In the genomic region with DNA sequence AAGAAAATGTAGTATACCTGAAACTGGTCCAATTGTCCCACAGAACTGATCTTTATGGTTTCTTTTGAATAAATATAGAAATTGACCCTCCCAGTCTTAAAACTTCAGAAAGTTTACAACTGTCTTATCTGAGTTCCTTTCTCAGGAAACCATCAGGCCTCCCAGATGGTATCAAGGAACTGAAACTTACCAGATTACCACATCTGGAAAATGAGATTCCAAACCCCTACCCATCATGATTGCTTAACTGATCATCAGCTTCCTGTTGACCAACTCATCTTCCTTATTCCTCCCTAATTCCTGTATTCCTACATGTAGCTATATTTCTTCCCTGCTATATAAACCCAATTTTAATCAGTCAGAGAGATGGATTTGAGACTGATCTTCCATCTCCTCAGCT, we compare ENCODE assay signal across 28 cellular contexts. TPM values are rescaled to one million over a fixed set of nuclear protein-coding genes. Genes with fewer than 3 reads are reported as not detected.
"Had no signal": no experiment of that assay in that cellular context is flagged by ENCODE, and none has a peak within 500 bp of the region (broad histone marks: within the 10 kb centered on the region; RNA-seq: fewer than 3 reads in every experiment).

No MANE protein-coding gene starts in this region.

- ATAC-seq: left colon; left lung; lower lobe of right lung; natural killer cell; psoas muscle; right lobe of liver; stimulated activated naive B cell treated with anti-CD40 and anti-IgM and Interleukin-4, amounts not matched to agents 10 μg/mL and 1 μg/mL and 100 μg/mL, for 72 hours; stimulated activated naive CD8-positive, alpha-beta T cell treated with anti-CD3 and anti-CD28 coated beads, Interleukin-15, Interleukin-2, amounts not matched to agents 100 U/mL and 50 U/mL, for 24 hours had no signal

- H3K27ac ChIP-seq: left lung, lower lobe of right lung, neural progenitor cell, neutrophil, parathyroid adenoma, psoas muscle, right lobe of liver, stomach, testis, thyroid gland, transverse colon, upper lobe of left lung, vagina had no signal

- H3K4me1 ChIP-seq: lower lobe of right lung, parathyroid adenoma, psoas muscle, right lobe of liver, testis, thyroid gland had no signal

- H3K4me3 ChIP-seq: left lung, lower lobe of right lung, neural progenitor cell, psoas muscle, right lobe of liver, smooth muscle cell, stomach, testis, thyroid gland, transverse colon, upper lobe of left lung, vagina had no signal

- H3K9me3 ChIP-seq: lower lobe of right lung, psoas muscle, right lobe of liver, testis, thyroid gland, vagina had no signal

- H3K27me3 ChIP-seq: right lobe of liver, testis, thyroid gland, upper lobe of left lung, vagina had no signal

- H3K36me3 ChIP-seq: left lung, lower lobe of right lung, neural progenitor cell, neutrophil, right lobe of liver, stomach, thyroid gland, transverse colon, upper lobe of left lung, vagina had no signal

- DNase-seq: immature natural killer cell; kidney; left colon; left lung; lower lobe of right lung; mammary epithelial cell; mesenchymal stem cell; naive B cell; natural killer cell; nephron progenitor cell; occipital lobe; psoas muscle; right lobe of liver; stimulated activated CD4-positive, alpha-beta T cell treated with anti-CD3 and anti-CD28 coated beads, Interleukin-1b, Interleukin-23, amount 100 ng/mL, for 48 hours; stimulated activated CD4-positive, alpha-beta T cell treated with anti-CD3 and anti-CD28 coated beads, Interleukin-2, amount 100 ng/mL, for 48 hours; stimulated activated naive B cell treated with anti-CD40 and anti-IgM and Interleukin-4, amounts not matched to agents 10 μg/mL and 1 μg/mL and 100 μg/mL, for 72 hours; stimulated activated naive CD8-positive, alpha-beta T cell treated with anti-CD3 and anti-CD28 coated beads, Interleukin-15, Interleukin-2, amounts not matched to agents 100 U/mL and 50 U/mL, for 24 hours; stomach; testis; thyroid gland; transverse colon; upper lobe of left lung had no signal

RNA-seq across cellular contexts. Expression of a gene that starts 5.5 kb away (rescaled TPM):
- total RNA-seq: osteocyte had no signal
